Comparison of ENCODE assay signal across 25 cellular contexts in genomic region chr13:59368652-59369051, GRCh38.
DNase-seq lines count a peak whose midpoint lies in the region; ATAC-seq and TF ChIP-seq lines count a peak whose summit lies in the region.
"Had no signal": no experiment of that assay in that cellular context is flagged by ENCODE, and none has a peak within 500 bp of the region (broad histone marks: within the 10 kb centered on the region; RNA-seq: fewer than 3 reads in every experiment).

No MANE protein-coding gene starts in this region.

- H3K4me3 ChIP-seq in heart right ventricle (no peak overlapping the region), stomach smooth muscle (ENCODE audit: low read length in 2 of 2) (no peak overlapping the region)
- H3K4me3 ChIP-seq: gastroesophageal sphincter, Peyer's patch, tibial nerve had no signal

- H3K27me3 Mint-ChIP-seq in nephron (ENCODE audit: low read depth): no peaks in the 10 kb centered on the region
- H3K27me3 Mint-ChIP-seq: IgD-negative memory B cell had no signal

- H3K9me3 ChIP-seq in heart right ventricle (no peaks in the 10 kb centered on the region), stomach smooth muscle (ENCODE audit: control insufficient read depth in 2 of 2, low read length in 2 of 2) (no peaks in the 10 kb centered on the region)
- H3K9me3 ChIP-seq: gastroesophageal sphincter, Peyer's patch, tibial nerve had no signal

- H3K4me1 ChIP-seq in heart right ventricle (peaks cover 0 to 50% (median 14%) of the 10 kb centered on the region in 9 donors), stomach smooth muscle (ENCODE audit: control insufficient read depth, insufficient read depth, low read length) (peaks cover 19% of the 10 kb centered on the region)
- H3K4me1 ChIP-seq: Peyer's patch had no signal

- ATAC-seq in heart right ventricle (peak in 7 of 8 donors; percentile 24 to 80 (median 61)), HG03108 (IDR thresholded peaks at IDR 0.05; ENCODE audit: unreplicated experiment) (no peak)
- ATAC-seq: gastroesophageal sphincter had no signal

- no peaks in the 10 kb centered on the region for H3K27me3 ChIP-seq in heart right ventricle
- no peaks in the 10 kb centered on the region for H3K27me3 ChIP-seq in stomach smooth muscle (ENCODE audit: control insufficient read depth in 1 of 2, insufficient read depth in 2 of 2, low read length in 2 of 2)
- H3K27me3 ChIP-seq: gastroesophageal sphincter, Peyer's patch, tibial nerve had no signal

- WGBS in heart right ventricle, 2 donors: 40 to 59% methylated on average over 3 of the region's 3 CpGs

- peaks cover 13% of the 10 kb centered on the region for H3K4me1 Mint-ChIP-seq in nephron
- H3K4me1 Mint-ChIP-seq: activated naive CD4-positive, alpha-beta T cell treated with anti-CD3 and anti-CD28 coated beads, Interleukin-2, amount 50 U/mL, for 24 hours; IgD-negative memory B cell had no signal

- no peaks in the 10 kb centered on the region for H3K36me3 Mint-ChIP-seq in nephron (ENCODE audit: low read depth)
- H3K36me3 Mint-ChIP-seq: activated naive CD4-positive, alpha-beta T cell treated with anti-CD3 and anti-CD28 coated beads, Interleukin-2, amount 50 U/mL, for 24 hours; IgD-negative memory B cell had no signal

- H3K27ac ChIP-seq in heart right ventricle (peak overlapping the region in 7 of 10 donors; percentile 18 to 76 (median 54)), stomach smooth muscle (ENCODE audit: low read length) (peak overlapping the region; percentile 18)
- H3K27ac ChIP-seq: gastroesophageal sphincter, Peyer's patch, tibial nerve, VCaP had no signal

- no peak for TF ChIP-seq CTCF in heart right ventricle (IDR thresholded peaks at IDR 0.05)
- TF ChIP-seq CTCF in nephron (IDR thresholded peaks at IDR 0.05; ENCODE audit: unreplicated experiment in 3 of 3): no peak

- DNase-seq in SK-MEL-5 (ENCODE audit: low read depth, low spot score) (peak; percentile 30), heart right ventricle (peak in 1 of 2 donors; percentile 13), AG08396 (ENCODE audit: low spot score) (no peak), mesenteric fat pad (ENCODE audit: low spot score) (no peak)
- DNase-seq: activated CD4-positive, alpha-beta T cell treated with anti-CD3 and anti-CD28 coated beads for 48 hours; amygdala; C1 segment of cervical spinal cord; COR-L47; DMS79; hippocampal formation; NCI-H146; NCI-H2107; NCI-H82; Peyer's patch; retina; stimulated activated CD4-positive, alpha-beta T cell treated with anti-CD3 and anti-CD28 coated beads, Interleukin-2, amount 100 ng/mL, for 48 hours; T-helper 9 cell had no signal

- H3K9ac ChIP-seq in stomach smooth muscle (ENCODE audit: low read length in 2 of 2): no peak overlapping the region

- no peaks in the 10 kb centered on the region for H3K9me3 Mint-ChIP-seq in nephron
- H3K9me3 Mint-ChIP-seq: activated naive CD4-positive, alpha-beta T cell treated with anti-CD3 and anti-CD28 coated beads, Interleukin-2, amount 50 U/mL, for 24 hours had no signal

- intact Hi-C loops in heart right ventricle (cut with DNase I): no loop called here

- H3K4me3 Mint-ChIP-seq in nephron: no peak overlapping the region
- H3K4me3 Mint-ChIP-seq: activated naive CD4-positive, alpha-beta T cell treated with anti-CD3 and anti-CD28 coated beads, Interleukin-2, amount 50 U/mL, for 24 hours; IgD-negative memory B cell had no signal

- in situ Hi-C loops in SK-MEL-5 (cut with HindIII; ENCODE audit: low pct_unique_long_range_greater_than_20kb, low sequenced_read_pairs): no loop called here

- no peaks in the 10 kb centered on the region for H3K36me3 ChIP-seq in heart right ventricle
- H3K36me3 ChIP-seq in stomach smooth muscle (ENCODE audit: control insufficient read depth in 2 of 2, insufficient read depth in 2 of 2, low read length in 2 of 2): no peaks in the 10 kb centered on the region
- H3K36me3 ChIP-seq: gastroesophageal sphincter, Peyer's patch, tibial nerve had no signal

- peak overlapping the region; percentile 26 to 78 (median 57) for H3K27ac Mint-ChIP-seq in nephron
- H3K27ac Mint-ChIP-seq: activated naive CD4-positive, alpha-beta T cell treated with anti-CD3 and anti-CD28 coated beads, Interleukin-2, amount 50 U/mL, for 24 hours; IgD-negative memory B cell had no signal
